In the genomic region with DNA sequence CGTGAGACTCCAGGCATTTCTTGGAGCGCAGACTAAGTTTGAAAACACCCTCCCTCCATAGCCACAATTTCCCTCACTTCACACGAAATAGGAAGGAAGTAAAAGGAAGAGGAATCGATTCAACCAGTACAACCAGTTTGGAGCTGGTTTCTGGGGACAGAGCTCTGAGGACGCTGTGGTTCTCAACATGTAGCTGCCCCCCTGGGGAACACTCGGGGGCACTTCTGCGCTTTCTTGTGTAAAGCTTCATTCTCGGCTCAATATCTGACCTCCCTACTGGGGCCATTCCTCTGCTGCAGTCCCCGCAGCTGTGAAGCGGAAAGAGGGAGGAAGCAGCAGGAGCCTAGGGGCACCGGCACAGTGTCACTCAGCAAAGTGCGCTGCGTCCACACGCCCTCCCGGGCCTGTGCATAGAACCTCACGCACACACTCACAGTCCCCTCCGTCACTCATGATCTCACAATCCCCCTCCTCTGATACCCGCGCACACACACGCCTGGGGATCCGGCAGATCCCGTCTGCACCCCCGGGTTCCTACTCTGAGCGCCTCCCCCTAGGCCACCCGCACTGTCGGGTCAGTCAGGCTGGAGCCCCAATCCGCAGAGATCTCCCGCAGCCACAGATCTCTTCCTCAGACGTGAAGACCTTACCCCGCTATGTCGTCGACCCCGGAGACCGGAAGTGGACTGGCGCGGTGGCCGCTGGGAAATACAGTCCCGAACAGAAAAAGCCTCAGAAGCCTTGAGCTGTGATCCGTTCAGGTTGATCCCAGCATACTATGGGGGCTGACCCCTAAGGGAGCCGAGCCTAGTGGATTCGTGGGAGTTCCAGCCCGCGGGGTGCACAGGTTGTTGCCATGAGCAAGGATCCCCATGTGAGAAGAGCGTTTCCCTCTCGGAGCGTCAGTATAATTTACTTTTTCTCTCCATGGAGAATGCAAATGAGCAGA, we compare ENCODE assay signal across 8 cellular contexts. TPM values are rescaled to one million over a fixed set of nuclear protein-coding genes. Genes with fewer than 3 reads are reported as not detected.
DNase-seq lines count a peak whose midpoint lies in the region; ATAC-seq and TF ChIP-seq lines count a peak whose summit lies in the region.

Gene ZNF780A (minus strand): TSS at position 688 of the 949 bp plus-strand sequence. CDS start 6,190 bp downstream, outside the sequence.

- H3K27me3 Mint-ChIP-seq in activated naive CD8-positive, alpha-beta T cell treated with anti-CD3 and anti-CD28 coated beads, Interleukin-2, amount 50 U/mL, for 24 hours, result peaks cover 3% of the 10 kb centered on the region

- POLR2A ChIA-PET in HEK293 (lab: Yijun Ruan, JAX), result interaction anchor here (0.6 to 2.3 kb wide), 24 partner anchors 11 to 1400 kb away, joined by 3 to 23 read pairs (median 4); partner anchors contain the start of genes DYRK1B, FBL, PSMC4 and RPS16

- H3K36me3 ChIP-seq in HEK293 (ENCODE audit: control insufficient read depth in 2 of 2, insufficient read depth in 1 of 2, low read length in 2 of 2) (peaks cover 6 to 19% of the 10 kb centered on the region in 2 experiments), ovary (no peaks in the 10 kb centered on the region), thoracic aorta (no peaks in the 10 kb centered on the region)

- peaks cover 4% of the 10 kb centered on the region for H3K9me3 Mint-ChIP-seq in activated naive CD8-positive, alpha-beta T cell treated with anti-CD3 and anti-CD28 coated beads, Interleukin-2, amount 50 U/mL, for 24 hours

- 0% methylated on average over 46 of the region's 46 CpGs for WGBS in ovary, 3 donors

- peak within 1 kb of the TSS; percentile 91 for H3K27ac Mint-ChIP-seq in activated naive CD8-positive, alpha-beta T cell treated with anti-CD3 and anti-CD28 coated beads, Interleukin-2, amount 50 U/mL, for 24 hours

- TF ChIP-seq EP300 in ovary (IDR thresholded peaks at IDR 0.05), result no peak

- CTCF ChIA-PET in HEK293 (lab: Yijun Ruan, JAX), result interaction anchor here (0.6 to 1.2 kb wide), 7 partner anchors 15 to 589 kb away, joined by 3 to 6 read pairs (median 4); no protein-coding TSS in a partner anchor

- H3K4me3 ChIP-seq in HEK293 (ENCODE audit: low read depth, low read length) (peak within 1 kb of the TSS; percentile 51), ovary (peak within 1 kb of the TSS; percentile 73), thoracic aorta (peak within 1 kb of the TSS; percentile 82)

- H3K27me3 ChIP-seq in ovary (no peaks in the 10 kb centered on the region), thoracic aorta (replicated peaks; ENCODE audit: insufficient read depth) (no peaks in the 10 kb centered on the region)

- H3K27ac ChIP-seq in HEK293 (ENCODE audit: extremely low read depth, low read depth, low read length), result peak within 1 kb of the TSS; percentile 87
- peak within 1 kb of the TSS; percentile 70 to 87 for H3K27ac ChIP-seq in ovary
- H3K27ac ChIP-seq in thoracic aorta, result peak within 1 kb of the TSS; percentile 85 to 87

- DNase-seq in ELF-1 (ENCODE audit: low read depth, low spot score) (peak; percentile 90), NCI-H1105 treated with DMSO at 0.1 percent for 48 hours (lab: John Stamatoyannopoulos, UW) (peak; percentile 77), T follicular helper cell (ENCODE audit: low read depth) (peak; percentile 68), Right ventricle myocardium superior (peak; percentile 88), ovary (peak; percentile 62 to 80 (median 70)), thoracic aorta (ENCODE audit: low spot score) (peak; percentile 21)
- DNase-seq in activated naive CD8-positive, alpha-beta T cell treated with anti-CD3 and anti-CD28 coated beads, Interleukin-2, amount 50 U/mL, for 24 hours, result peak; percentile 80

- peaks cover 4% of the 10 kb centered on the region; the same call in 1 of the 2 replicates for H3K9me3 ChIP-seq in HEK293 (ENCODE audit: control insufficient read depth, insufficient read depth, low read depth, low read length)
- H3K9me3 ChIP-seq in ovary, result no peaks in the 10 kb centered on the region
- H3K9me3 ChIP-seq in thoracic aorta, result no peaks in the 10 kb centered on the region

- TF ChIP-seq CTCF in HEK293 (tag by site-specific recombination; IDR thresholded peaks at IDR 0.05) (peak; percentile 38; the same call in 1 of the 2 replicates), ovary (IDR thresholded peaks at IDR 0.05) (no peak), thoracic aorta (IDR thresholded peaks at IDR 0.05) (no peak)

- intact Hi-C loops in Right ventricle myocardium superior (cut with DNase I) (no loop called here), ovary (cut with DNase I) (no loop called here)

- peaks cover 36% of the 10 kb centered on the region for H3K4me1 Mint-ChIP-seq in activated naive CD8-positive, alpha-beta T cell treated with anti-CD3 and anti-CD28 coated beads, Interleukin-2, amount 50 U/mL, for 24 hours

- peak; percentile 96 for ATAC-seq in activated naive CD8-positive, alpha-beta T cell treated with anti-CD3 and anti-CD28 coated beads, Interleukin-2, amount 50 U/mL, for 24 hours
- ATAC-seq in Right ventricle myocardium superior (ENCODE audit: poor library complexity), result peak; percentile 98
- peak; percentile 70 for ATAC-seq in thoracic aorta (ENCODE audit: insufficient number of reproducible peaks, low FRiP score, low read depth)

- H3K4me3 Mint-ChIP-seq in activated naive CD8-positive, alpha-beta T cell treated with anti-CD3 and anti-CD28 coated beads, Interleukin-2, amount 50 U/mL, for 24 hours, result peak within 1 kb of the TSS; percentile 96

- H3K36me3 Mint-ChIP-seq in activated naive CD8-positive, alpha-beta T cell treated with anti-CD3 and anti-CD28 coated beads, Interleukin-2, amount 50 U/mL, for 24 hours (ENCODE audit: low read depth), result peaks cover 13% of the 10 kb centered on the region

- no peak for TF ChIP-seq POLR2A in ovary (IDR thresholded peaks at IDR 0.05)

- H3K4me1 ChIP-seq in HEK293 (ENCODE audit: control insufficient read depth, insufficient read depth, low read length), result peaks cover 16% of the 10 kb centered on the region
- peaks cover 4% of the 10 kb centered on the region for H3K4me1 ChIP-seq in ovary (ENCODE audit: insufficient read depth)
- peaks cover 3 to 13% of the 10 kb centered on the region in 2 donors for H3K4me1 ChIP-seq in thoracic aorta (ENCODE audit: control insufficient read depth in 1 of 2, low read depth in 2 of 2)

TF ChIP-seq in HEK293, 187 proteins besides CTCF, POLR2A, EP300 and RAD21 (continues in another document):
- TF ChIP-seq ZXDB (tag by site-specific recombination; IDR thresholded peaks at IDR 0.05) (peak; percentile 98), ZNF830 (tag by site-specific recombination; IDR thresholded peaks at IDR 0.05; ENCODE audit: low read depth) (no peak), BCL11A (tag by site-specific recombination; IDR thresholded peaks at IDR 0.05; ENCODE audit: low read depth) (peak; percentile 94; the same call in 1 of the 2 replicates), PRDM1 (tag by site-specific recombination; IDR thresholded peaks at IDR 0.05) (peak; percentile 74; the same call in 1 of the 2 replicates), ZNF366 (tag by site-specific recombination; conservative IDR thresholded peaks at IDR 0.05) (peak; percentile 94), KLF8 (tag by site-specific recombination; IDR thresholded peaks at IDR 0.05) (peak; percentile 86), ZNF202 (tag by site-specific recombination; IDR thresholded peaks at IDR 0.05; ENCODE audit: borderline replicate concordance) (no peak), MYNN (tag by site-specific recombination; IDR thresholded peaks at IDR 0.05; ENCODE audit: borderline replicate concordance) (no peak; the same call in 1 of the 2 replicates), ZNF37A (tag by site-specific recombination; IDR thresholded peaks at IDR 0.05) (no peak), ZNF660 (tag by site-specific recombination; IDR thresholded peaks at IDR 0.05) (peak; percentile 83; the same call in 1 of the 2 replicates), ZNF768 (tag by site-specific recombination; IDR thresholded peaks at IDR 0.05) (no peak), ZNF561 (tag by site-specific recombination; IDR thresholded peaks at IDR 0.05; ENCODE audit: borderline replicate concordance) (peak; percentile 61; the same call in 1 of the 2 replicates), GLIS2 (tag by site-specific recombination; IDR thresholded peaks at IDR 0.05) (peak; percentile 97), SCRT2 (tag by site-specific recombination; IDR thresholded peaks at IDR 0.05) (no peak; the same call in 1 of the 2 replicates), SP3 (tag by site-specific recombination; IDR thresholded peaks at IDR 0.05) (peak; percentile 51), ZNF501 (tag by site-specific recombination; IDR thresholded peaks at IDR 0.05) (peak; percentile 99)
- TF ChIP-seq, protein P1, sequence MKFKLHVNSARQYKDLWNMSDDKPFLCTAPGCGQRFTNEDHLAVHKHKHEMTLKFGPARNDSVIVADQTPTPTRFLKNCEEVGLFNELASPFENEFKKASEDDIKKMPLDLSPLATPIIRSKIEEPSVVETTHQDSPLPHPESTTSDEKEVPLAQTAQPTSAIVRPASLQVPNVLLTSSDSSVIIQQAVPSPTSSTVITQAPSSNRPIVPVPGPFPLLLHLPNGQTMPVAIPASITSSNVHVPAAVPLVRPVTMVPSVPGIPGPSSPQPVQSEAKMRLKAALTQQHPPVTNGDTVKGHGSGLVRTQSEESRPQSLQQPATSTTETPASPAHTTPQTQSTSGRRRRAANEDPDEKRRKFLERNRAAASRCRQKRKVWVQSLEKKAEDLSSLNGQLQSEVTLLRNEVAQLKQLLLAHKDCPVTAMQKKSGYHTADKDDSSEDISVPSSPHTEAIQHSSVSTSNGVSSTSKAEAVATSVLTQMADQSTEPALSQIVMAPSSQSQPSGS (tag by site-specific recombination; IDR thresholded peaks at IDR 0.05; ENCODE audit: low read depth), result peak; percentile 68; the same call in 1 of the 2 replicates
- TF ChIP-seq, protein P2, sequence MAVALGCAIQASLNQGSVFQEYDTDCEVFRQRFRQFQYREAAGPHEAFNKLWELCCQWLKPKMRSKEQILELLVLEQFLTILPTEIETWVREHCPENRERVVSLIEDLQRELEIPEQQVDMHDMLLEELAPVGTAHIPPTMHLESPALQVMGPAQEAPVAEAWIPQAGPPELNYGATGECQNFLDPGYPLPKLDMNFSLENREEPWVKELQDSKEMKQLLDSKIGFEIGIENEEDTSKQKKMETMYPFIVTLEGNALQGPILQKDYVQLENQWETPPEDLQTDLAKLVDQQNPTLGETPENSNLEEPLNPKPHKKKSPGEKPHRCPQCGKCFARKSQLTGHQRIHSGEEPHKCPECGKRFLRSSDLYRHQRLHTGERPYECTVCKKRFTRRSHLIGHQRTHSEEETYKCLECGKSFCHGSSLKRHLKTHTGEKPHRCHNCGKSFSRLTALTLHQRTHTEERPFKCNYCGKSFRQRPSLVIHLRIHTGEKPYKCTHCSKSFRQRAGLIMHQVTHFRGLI (tag by site-specific recombination; IDR thresholded peaks at IDR 0.05), result no peak

RNA-seq across cellular contexts. Expression of gene ZNF780A, which starts in this region (rescaled TPM):
- total RNA-seq in Right ventricle myocardium superior (12.9 TPM), ovary (10 to 100 TPM in 5 of 7 donors, 1 to 10 TPM in 2; 5.9 to 18.7 (median 16.0) TPM), thoracic aorta (10 to 100 TPM in 1 of 2 donors, 1 to 10 TPM in 1; 8.9 to 17.7 TPM)
- polyA plus RNA-seq in ovary, result 1 to 10 TPM; 5.4 to 9.2 TPM

Comparison
In these comparisons a context has a peak if more than half of its experiments do, and no peak if none do; other contexts are left out.
1. Peak in every context shown above with its lines: DNase-seq, ATAC-seq, H3K4me3 ChIP-seq and H3K27ac ChIP-seq.
2. DNase-seq: peak in every context shown above with its lines; median percentile 90 in ELF-1; 88 in Right ventricle myocardium superior; 80 in activated naive CD8-positive, alpha-beta T cell treated with anti-CD3 and anti-CD28 coated beads, Interleukin-2, amount 50 U/mL, for 24 hours; 77 in NCI-H1105 treated with DMSO at 0.1 percent for 48 hours; 70 in ovary; 68 in T follicular helper cell; 21 in thoracic aorta.